Comparison of ENCODE assay signal across 8 cellular contexts in the genomic region with DNA sequence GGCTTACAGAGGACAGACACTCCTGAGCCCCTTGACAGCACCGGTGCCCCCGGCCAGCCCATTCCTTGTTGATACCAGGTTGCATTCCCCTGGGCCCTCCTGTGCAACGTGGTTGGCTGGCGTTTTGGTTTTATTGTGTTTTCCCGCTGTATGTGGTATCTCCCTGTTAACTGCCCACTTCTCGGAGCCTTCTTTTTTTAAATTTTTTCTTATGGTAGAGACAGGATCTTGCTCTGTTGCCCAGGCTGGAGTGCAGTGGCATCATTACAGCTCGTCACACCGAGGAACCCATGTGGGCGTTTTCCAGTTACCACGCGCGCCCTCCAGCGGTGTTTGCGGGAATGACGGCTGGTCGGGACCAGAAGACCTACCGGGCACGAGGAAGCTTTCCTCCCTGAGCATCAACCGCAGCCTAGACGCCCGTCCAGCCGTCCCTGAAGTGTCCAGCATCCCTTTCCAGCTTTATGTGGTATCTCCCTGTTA. TPM values are rescaled to one million over a fixed set of nuclear protein-coding genes. Genes with fewer than 3 reads are reported as not detected.
DNase-seq lines count a peak whose midpoint lies in the region; ATAC-seq and TF ChIP-seq lines count a peak whose summit lies in the region.

No MANE protein-coding gene starts in this region.

- DNase-seq in NCI-H1417 (lab: John Stamatoyannopoulos, UW) = peak; percentile 30 to 51 (median 47)
- no peak for DNase-seq in NCI-H1417 treated with DMSO at 0.1 percent for 48 hours (lab: John Stamatoyannopoulos, UW)
- peak; percentile 72 for DNase-seq in MV-4-11 (lab: John Stamatoyannopoulos, UW)
- peak; percentile 74 for DNase-seq in left lobe of liver (ENCODE audit: low spot score)
- peak; percentile 34 to 58 for DNase-seq in stimulated activated CD8-positive, alpha-beta memory T cell treated with anti-CD3 and anti-CD28 coated beads, Interleukin-15, amount 100 ng/mL, for 4 hours (ENCODE audit: low read depth in 2 of 2)

- peak overlapping the region in 1 of 5 experiments; percentile 79 for H3K27ac Mint-ChIP-seq in brain

- H3K9me3 Mint-ChIP-seq in brain = peaks cover 0 to 12% (median 10%) of the 10 kb centered on the region in 5 experiments

- peak; percentile 74 for TF ChIP-seq CTCF in VCaP (conservative IDR thresholded peaks at IDR 0.05)
- TF ChIP-seq CTCF in brain (conservative IDR thresholded peaks at IDR 0.05) = peak; percentile 26 to 42

- no peaks in the 10 kb centered on the region for H3K36me3 Mint-ChIP-seq in brain

- ATAC-seq in left lobe of liver (peak; percentile 80), GM21367 (IDR thresholded peaks at IDR 0.05; ENCODE audit: unreplicated experiment) (no peak)

- peaks cover 25% of the 10 kb centered on the region for H3K4me1 Mint-ChIP-seq in brain

- peaks cover 3% of the 10 kb centered on the region for H3K27me3 Mint-ChIP-seq in brain

- no peak overlapping the region for H3K4me3 Mint-ChIP-seq in brain

- H3K27ac ChIP-seq in VCaP = no peak overlapping the region

RNA-seq across cellular contexts. Expression of gene ZFAND2A, which starts 16.9 kb away (rescaled TPM):
- polyA plus RNA-seq in brain (ENCODE audit: insufficient read depth, low read depth, low replicate concordance) = 25.2 TPM
- 39.8 TPM for total RNA-seq in left lobe of liver

RNA-seq across cellular contexts. Expression of gene UNCX, which starts 55.7 kb away (rescaled TPM):
- polyA plus RNA-seq in brain (ENCODE audit: insufficient read depth, low read depth, low replicate concordance) = not detected
- total RNA-seq in left lobe of liver = not detected
